In genomic region chr7:3493499-3493898, GRCh38 we compare ENCODE assay signal across 1 cellular context.
TF ChIP-seq lines count a peak whose summit lies in the region.

No MANE protein-coding gene starts in this region.

TF ChIP-seq in GM23338, 12 proteins besides CTCF, POLR2A, EP300 and RAD21 (continued from another document):
- no peak for TF ChIP-seq CREB1 (CRISPR knock-in tag; IDR thresholded peaks at IDR 0.05; ENCODE audit: low read depth)
- TF ChIP-seq ETS1 (IDR thresholded peaks at IDR 0.05): no peak
- no peak for TF ChIP-seq NANOG (IDR thresholded peaks at IDR 0.05; ENCODE audit: borderline replicate concordance)
